In the genomic region with DNA sequence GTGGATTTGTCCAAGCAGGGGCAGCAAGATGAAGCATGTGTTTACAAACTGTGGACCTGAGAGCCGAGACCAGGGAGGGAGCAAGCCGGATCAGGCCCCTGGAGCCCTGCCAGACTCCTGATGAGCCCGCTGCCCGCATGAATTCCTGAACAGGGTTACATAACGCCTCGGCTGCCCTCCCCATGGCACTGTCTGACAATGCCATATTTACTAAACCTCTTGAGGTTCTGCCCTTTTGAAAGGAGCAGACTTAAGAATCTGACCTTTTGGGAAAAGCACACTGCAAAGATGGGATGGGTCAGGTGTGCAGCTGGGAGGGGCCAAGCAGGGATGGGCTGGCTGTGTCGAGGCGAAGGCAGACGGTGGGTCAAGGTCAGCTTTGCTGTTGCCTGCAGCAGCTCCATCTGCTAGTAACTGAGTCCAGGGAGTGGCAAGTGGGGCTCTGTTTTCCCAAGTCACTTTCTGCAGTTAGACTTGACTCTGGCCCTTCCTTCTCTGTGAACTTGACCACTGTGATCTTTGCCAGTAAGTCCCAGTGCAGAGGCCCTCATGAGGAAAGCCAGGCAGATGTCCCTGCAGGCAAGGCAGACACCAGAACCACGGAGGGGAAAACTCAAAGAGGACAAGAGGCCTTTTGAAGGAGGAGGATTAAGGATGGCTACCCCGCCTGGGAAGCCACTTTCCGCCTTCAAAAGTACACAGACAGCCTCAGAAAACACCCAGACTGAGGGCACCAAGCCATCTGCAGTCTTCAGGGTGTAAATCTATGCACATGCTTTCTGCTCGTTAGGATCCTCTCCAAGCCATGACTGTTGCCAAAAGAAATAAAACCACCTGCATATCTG, we compare ENCODE assay signal across 10 cellular contexts.
DNase-seq lines count a peak whose midpoint lies in the region; ATAC-seq and TF ChIP-seq lines count a peak whose summit lies in the region.
"Had no signal": no experiment of that assay in that cellular context is flagged by ENCODE, and none has a peak within 500 bp of the region (broad histone marks: within the 10 kb centered on the region; RNA-seq: fewer than 3 reads in every experiment).

No MANE protein-coding gene starts in this region.

- no peak overlapping the region for H3K27ac ChIP-seq in naive thymus-derived CD4-positive, alpha-beta T cell (ENCODE audit: low read depth, low read length)

- no peak for TF ChIP-seq CTCF in glutamatergic neuron (IDR thresholded peaks at IDR 0.05; ENCODE audit: partially characterized antibody, unreplicated experiment)

- H3K9me3 Mint-ChIP-seq in naive thymus-derived CD4-positive, alpha-beta T cell = peaks cover 0 to 1% (median 0%) of the 10 kb centered on the region in 11 donors
- no peaks in the 10 kb centered on the region for H3K9me3 Mint-ChIP-seq in glutamatergic neuron (ENCODE audit: unreplicated experiment)

- ATAC-seq in left ventricle myocardium superior (peak; percentile 87), GM21423 (IDR thresholded peaks at IDR 0.05; ENCODE audit: unreplicated experiment) (no peak)
- no peak for ATAC-seq in naive thymus-derived CD4-positive, alpha-beta T cell

- CTCF ChIA-PET in naive thymus-derived CD4-positive, alpha-beta T cell (lab: Charles Lee) = no interaction called here

- H3K36me3 ChIP-seq in naive thymus-derived CD4-positive, alpha-beta T cell (ENCODE audit: control insufficient read depth in 2 of 3, insufficient read depth in 3 of 3, low read length in 3 of 3) = no peaks in the 10 kb centered on the region

- H3K4me1 Mint-ChIP-seq in naive thymus-derived CD4-positive, alpha-beta T cell = peaks cover 0 to 10% (median 7%) of the 10 kb centered on the region in 7 donors
- H3K4me1 Mint-ChIP-seq in glutamatergic neuron (ENCODE audit: low read depth, unreplicated experiment) = no peaks in the 10 kb centered on the region

- intact Hi-C loops in left ventricle myocardium superior (cut with micrococcal nuclease) = no loop called here
- intact Hi-C loops in naive thymus-derived CD4-positive, alpha-beta T cell (cut with micrococcal nuclease) = no loop called here

- no peaks in the 10 kb centered on the region for H3K4me1 ChIP-seq in naive thymus-derived CD4-positive, alpha-beta T cell (ENCODE audit: control insufficient read depth in 2 of 2, insufficient read depth in 2 of 2, low read length in 2 of 2)

- peaks cover 0 to 4% (median 0%) of the 10 kb centered on the region in 5 donors for H3K27me3 Mint-ChIP-seq in naive thymus-derived CD4-positive, alpha-beta T cell
- peaks cover 8% of the 10 kb centered on the region for H3K27me3 Mint-ChIP-seq in glutamatergic neuron (ENCODE audit: unreplicated experiment)

- H3K4me3 ChIP-seq in naive thymus-derived CD4-positive, alpha-beta T cell (ENCODE audit: low read length) = no peak overlapping the region

- DNase-seq in DMS53 treated with DMSO at 0.1 percent for 48 hours (lab: John Stamatoyannopoulos, UW; ENCODE audit: unreplicated experiment) (peak; percentile 12), astrocyte of the hippocampus (ENCODE audit: low read depth, low spot score) (peak; percentile 84), left ventricle myocardium superior (peak; percentile 89), renal cortical epithelial cell (ENCODE audit: low read depth) (peak; percentile 79), SK-N-DZ (ENCODE audit: low spot score) (no peak), glutamatergic neuron (no peak)
- no peak for DNase-seq in naive thymus-derived CD4-positive, alpha-beta T cell
- DNase-seq: activated CD4-positive, CD25-positive, alpha-beta regulatory T cell treated with anti-CD3 and anti-CD28 coated beads, Interleukin-2, amount 50 U/mL, for 72 hours; NCI-H1105 treated with DMSO at 0.1 percent for 48 hours had no signal

- H3K36me3 Mint-ChIP-seq in naive thymus-derived CD4-positive, alpha-beta T cell = no peaks in the 10 kb centered on the region
- H3K36me3 Mint-ChIP-seq in glutamatergic neuron (ENCODE audit: unreplicated experiment) = no peaks in the 10 kb centered on the region

- POLR2A ChIA-PET in naive thymus-derived CD4-positive, alpha-beta T cell (lab: Charles Lee) = no interaction called here

- no peak overlapping the region for H3K27ac Mint-ChIP-seq in naive thymus-derived CD4-positive, alpha-beta T cell
- H3K27ac Mint-ChIP-seq in glutamatergic neuron (ENCODE audit: unreplicated experiment) = no peak overlapping the region

- H3K27me3 ChIP-seq in naive thymus-derived CD4-positive, alpha-beta T cell (ENCODE audit: control insufficient read depth in 2 of 2, insufficient read depth in 2 of 2, low read length in 2 of 2) = no peaks in the 10 kb centered on the region

- H3K4me3 Mint-ChIP-seq in naive thymus-derived CD4-positive, alpha-beta T cell = no peak overlapping the region
- no peak overlapping the region for H3K4me3 Mint-ChIP-seq in glutamatergic neuron (ENCODE audit: unreplicated experiment)

- no peaks in the 10 kb centered on the region for H3K9me3 ChIP-seq in naive thymus-derived CD4-positive, alpha-beta T cell (ENCODE audit: control insufficient read depth in 2 of 3, low read length in 3 of 3)

Comparison
In these comparisons a context has a peak if more than half of its experiments do, and no peak if none do; other contexts are left out.
1. DNase-seq: peak in DMS53 treated with DMSO at 0.1 percent for 48 hours (single experiment), astrocyte of the hippocampus (single experiment), left ventricle myocardium superior (single experiment) and renal cortical epithelial cell (single experiment); none in SK-N-DZ (single experiment), naive thymus-derived CD4-positive, alpha-beta T cell (0 of 9) and glutamatergic neuron (single experiment).